8 cellular contexts compared by ENCODE assay signal in the genomic region with DNA sequence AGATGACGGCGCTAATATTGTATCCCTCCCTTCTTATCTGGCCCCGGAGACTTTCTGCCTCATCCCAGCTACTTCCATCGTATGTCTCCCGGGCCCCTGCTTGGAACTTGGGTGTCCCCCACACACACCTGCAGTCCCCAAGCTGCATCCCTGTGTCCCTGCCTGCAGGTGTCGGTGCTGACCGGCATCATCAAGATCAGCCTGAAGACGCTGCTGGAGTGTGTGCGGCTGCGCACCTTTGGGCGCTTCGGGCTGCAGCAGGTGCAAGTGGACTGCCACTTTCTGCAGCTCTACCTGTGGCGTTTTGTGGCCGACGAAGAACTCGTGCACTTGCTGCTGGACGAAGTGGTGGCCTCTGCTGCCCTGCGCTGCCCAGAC. TPM values are rescaled to one million over a fixed set of nuclear protein-coding genes. Genes with fewer than 3 reads are reported as not detected.
A peak's percentile ranks its signal among the peaks of the same experiment; 100 is the strongest.
DNase-seq lines count a peak whose midpoint lies in the region; ATAC-seq and TF ChIP-seq lines count a peak whose summit lies in the region.

No MANE protein-coding gene starts in this region.

- intact Hi-C loops in right lobe of liver (cut with DNase I) (loop anchor here in 1 of 2 donors (5.0 kb wide), 1 partner anchor 146 kb away; no protein-coding TSS in a partner anchor), posterior cingulate gyrus (cut with DNase I) (loop anchor here (5.0 to 10.0 kb wide), 2 partner anchors 84 to 186 kb away; partner anchors contain the start of genes PPP2R5B and SNX15)

- H3K27me3 ChIP-seq in SK-N-SH (ENCODE audit: insufficient read depth), result no peaks in the 10 kb centered on the region
- no peaks in the 10 kb centered on the region for H3K27me3 ChIP-seq in right lobe of liver
- no peaks in the 10 kb centered on the region for H3K27me3 ChIP-seq in suprapubic skin

- peak overlapping the region; percentile 91; the same call in 1 of the 2 replicates for H3K4me3 Mint-ChIP-seq in WTC11

- H3K4me3 ChIP-seq in SK-N-SH (ENCODE audit: low read depth in 2 of 2, low read length in 1 of 2), result no peak overlapping the region
- H3K4me3 ChIP-seq in right lobe of liver, result peak overlapping the region in 2 of 3 donors; percentile 54 to 62
- H3K4me3 ChIP-seq in suprapubic skin, result peak overlapping the region; percentile 61

- DNase-seq in SK-N-SH (no peak), WTC11 (ENCODE audit: low spot score) (no peak), right lobe of liver (no peak), suprapubic skin (ENCODE audit: low spot score in 2 of 2) (peak in 1 of 2 donors; percentile 73), GM19240 (ENCODE audit: insufficient read length, low spot score) (no peak), posterior cingulate gyrus (no peak), T1000 (lab: John Stamatoyannopoulos, UW) (no peak)

- H3K9me3 Mint-ChIP-seq in WTC11, result no peaks in the 10 kb centered on the region

- no peak for ATAC-seq in SK-N-SH treated with all-trans-retinoic acid at 6 μM for 48 hours
- ATAC-seq in WTC11, result no peak
- no peak for ATAC-seq in right lobe of liver

- peaks cover 13% of the 10 kb centered on the region for H3F3A ChIP-seq in SK-N-SH (replicated peaks; ENCODE audit: insufficient read depth)

- WGBS in SK-N-SH (ENCODE audit: low lambda C conversion rate), result 85% methylated on average over 15 of the region's 18 CpGs
- WGBS in right lobe of liver (ENCODE audit: insufficient coverage, low coverage, low lambda C conversion rate, missing lambda C conversion rate), result 76% methylated on average over 14 of the region's 18 CpGs
- WGBS in suprapubic skin, result 84% methylated on average over 11 of the region's 18 CpGs

- peaks cover 5 to 31% of the 10 kb centered on the region in 2 experiments for H3K36me3 ChIP-seq in SK-N-SH (replicated peaks in 1 of 2; ENCODE audit: control insufficient read depth in 1 of 2, insufficient read depth in 2 of 2, low read length in 1 of 2)
- peaks cover 0 to 9% (median 3%) of the 10 kb centered on the region in 4 donors for H3K36me3 ChIP-seq in right lobe of liver
- peaks cover 26% of the 10 kb centered on the region for H3K36me3 ChIP-seq in suprapubic skin

- H3K9me2 ChIP-seq in SK-N-SH, result no peaks in the 10 kb centered on the region

- no peaks in the 10 kb centered on the region; the same call in 1 of the 2 replicates for H3K36me3 Mint-ChIP-seq in WTC11

- no peak for TF ChIP-seq CTCF in SK-N-SH (IDR thresholded peaks at IDR 0.05)
- no peak for TF ChIP-seq CTCF in WTC11 (IDR thresholded peaks at IDR 0.05)
- TF ChIP-seq CTCF in right lobe of liver (IDR thresholded peaks at IDR 0.05), result no peak
- TF ChIP-seq CTCF in suprapubic skin (IDR thresholded peaks at IDR 0.05), result no peak

- peak overlapping the region in 1 of 2 experiments; percentile 8; a peak in 1 of 4 replicates for H3K27ac ChIP-seq in SK-N-SH (ENCODE audit: low read depth in 2 of 2, low read length in 1 of 2)
- H3K27ac ChIP-seq in right lobe of liver, result peak overlapping the region in 2 of 3 donors; percentile 38 to 93
- no peak overlapping the region for H3K27ac ChIP-seq in suprapubic skin

- 0 out of 2 replicates have a peak overlapping the region, but pooled peaks have one; percentile 93 for H3K4me2 ChIP-seq in SK-N-SH

- peaks cover 6% of the 10 kb centered on the region; the same call in 1 of the 2 replicates for H4K20me1 ChIP-seq in SK-N-SH (ENCODE audit: insufficient read depth)

- no peak overlapping the region for H3K9ac ChIP-seq in SK-N-SH

- no peak for TF ChIP-seq EP300 in SK-N-SH (IDR thresholded peaks at IDR 0.05; ENCODE audit: borderline replicate concordance in 1 of 2, low read depth in 1 of 2, low read length in 1 of 2)
- no peak for TF ChIP-seq EP300 in suprapubic skin (IDR thresholded peaks at IDR 0.05)

- H3K27ac Mint-ChIP-seq in WTC11, result peak overlapping the region; percentile 76; the same call in 1 of the 2 replicates

- H3K9me3 ChIP-seq in SK-N-SH (no peaks in the 10 kb centered on the region), right lobe of liver (no peaks in the 10 kb centered on the region), suprapubic skin (no peaks in the 10 kb centered on the region)

- TF ChIP-seq POLR2A in right lobe of liver (IDR thresholded peaks at IDR 0.05) (no peak), suprapubic skin (IDR thresholded peaks at IDR 0.05) (no peak)

- peaks cover 12% of the 10 kb centered on the region for H3K79me2 ChIP-seq in SK-N-SH (ENCODE audit: insufficient read depth)

- POLR2A ChIA-PET in SK-N-SH (lab: Yijun Ruan, JAX) (interaction anchor here (0.6 to 4.1 kb wide), 11 partner anchors 8 to 188 kb away, joined by 3 to 27 read pairs (median 7); partner anchors contain the start of genes FAU, MRPL49 and VPS51), WTC11 (lab: Charles Lee) (interaction anchor here (0.7 to 2.2 kb wide), 6 partner anchors 9 to 70 kb away, joined by 3 to 19 read pairs (median 8); partner anchors contain the start of genes CAPN1, FAU, MRPL49 and VPS51)

- CTCF ChIA-PET in SK-N-SH (lab: Yijun Ruan, JAX), result interaction anchor here (0.6 to 6.1 kb wide), 20 partner anchors 10 to 264 kb away, joined by 3 to 150 read pairs (median 4); partner anchors contain the start of genes ARL2, CAPN1, FAU and MRPL49
- CTCF ChIA-PET in WTC11 (lab: Charles Lee), result interaction anchor here (0.7 to 4.8 kb wide), 32 partner anchors 10 to 351 kb away, joined by 3 to 104 read pairs (median 6); partner anchors contain the start of genes ARL2, BATF2, CAPN1 and FAU

- TF ChIP-seq RAD21 in SK-N-SH (IDR thresholded peaks at IDR 0.05; ENCODE audit: low read length), result no peak

- H2AFZ ChIP-seq in SK-N-SH (ENCODE audit: low read depth), result no peak overlapping the region

- peaks cover 9 to 45% of the 10 kb centered on the region in 2 experiments; a peak in 3 of 4 replicates for H3K4me1 ChIP-seq in SK-N-SH (ENCODE audit: control insufficient read depth in 1 of 2, insufficient read depth in 2 of 2, low read depth in 1 of 2, low read length in 1 of 2)
- H3K4me1 ChIP-seq in right lobe of liver, result peaks cover 0 to 38% (median 21%) of the 10 kb centered on the region in 4 donors
- H3K4me1 ChIP-seq in suprapubic skin, result peaks cover 56% of the 10 kb centered on the region

- H3K4me1 Mint-ChIP-seq in WTC11, result peaks cover 17% of the 10 kb centered on the region

- no peaks in the 10 kb centered on the region for H3K27me3 Mint-ChIP-seq in WTC11 (ENCODE audit: low read depth)

TF ChIP-seq in SK-N-SH, 30 proteins besides CTCF, POLR2A, EP300 and RAD21 (continues in another document):
- TF ChIP-seq FOXM1 (IDR thresholded peaks at IDR 0.05; ENCODE audit: low read depth), result no peak

TF ChIP-seq in WTC11, 78 proteins besides CTCF, POLR2A, EP300 and RAD21:
- no peak for TF ChIP-seq SMAD3 (CRISPR knock-in tag; IDR thresholded peaks at IDR 0.05; ENCODE audit: borderline replicate concordance)
- no peak for TF ChIP-seq ZNF671 (CRISPR knock-in tag; IDR thresholded peaks at IDR 0.05)
- TF ChIP-seq ZNF219 (CRISPR knock-in tag; IDR thresholded peaks at IDR 0.05; ENCODE audit: borderline replicate concordance), result no peak

RNA-seq across cellular contexts. Expression of gene TM7SF2, which starts 0.5 kb away (rescaled TPM):
- 87.8 and 90.0 TPM in 2 replicates for polyA plus RNA-seq in SK-N-SH (2012; rRNA removed)
- polyA plus RNA-seq in SK-N-SH (2012; cell fraction: cytosol; rRNA removed), result 38.0 and 59.9 TPM in 2 replicates
- polyA plus RNA-seq in SK-N-SH (2012; cell fraction: nucleus; rRNA removed), result 161 and 164 TPM in 2 replicates
- total RNA-seq in WTC11 (2021) (63.8 to 74.9 TPM (median 71.5 TPM) in 3 replicates), right lobe of liver (100 to 1,000 TPM in 1 of 6 experiments, 10 to 100 TPM in 5; 25.6 to 112 (median 37.8) TPM), suprapubic skin (100 to 1,000 TPM in 2 of 4 donors, 10 to 100 TPM in 2; 76.5 to 214 (median 145) TPM)

RNA-seq across cellular contexts. Expression of gene ZNHIT2, which starts 6.4 kb away (rescaled TPM):
- polyA plus RNA-seq in SK-N-SH (2012; rRNA removed), result 5.6 and 5.9 TPM in 2 replicates
- polyA plus RNA-seq in SK-N-SH (2012; cell fraction: cytosol; rRNA removed), result 2.4 and 4.1 TPM in 2 replicates
- polyA plus RNA-seq in SK-N-SH (2012; cell fraction: nucleus; rRNA removed), result 4.1 and 8.9 TPM in 2 replicates
- 15.9 to 18.3 TPM (median 16.7 TPM) in 3 replicates for total RNA-seq in WTC11 (2021)
- 10 to 100 TPM in 2 of 6 experiments, 1 to 10 TPM in 4; 4.9 to 15.7 (median 6.2) TPM for total RNA-seq in right lobe of liver
- total RNA-seq in suprapubic skin, result 10 to 100 TPM in 3 of 4 donors, 1 to 10 TPM in 1; 9.0 to 23.3 (median 17.6) TPM

RNA-seq across cellular contexts. Expression of gene FAU, which starts 10.8 kb away (rescaled TPM):
- 912 and 1,210 TPM in 2 replicates for polyA plus RNA-seq in SK-N-SH (2012; rRNA removed)
- 839 and 875 TPM in 2 replicates for polyA plus RNA-seq in SK-N-SH (2012; cell fraction: cytosol; rRNA removed)
- 329 and 754 TPM in 2 replicates for polyA plus RNA-seq in SK-N-SH (2012; cell fraction: nucleus; rRNA removed)
- total RNA-seq in WTC11 (2021), result 951 to 991 TPM (median 985 TPM) in 3 replicates
- total RNA-seq in right lobe of liver, result 100 to 1,000 TPM; 287 to 472 (median 343) TPM
- 100 to 1,000 TPM; 584 to 609 (median 602) TPM for total RNA-seq in suprapubic skin

RNA-seq across cellular contexts. Expression of gene MRPL49, which starts 11.0 kb away (rescaled TPM):
- 56.7 and 89.7 TPM in 2 replicates for polyA plus RNA-seq in SK-N-SH (2012; rRNA removed)
- polyA plus RNA-seq in SK-N-SH (2012; cell fraction: cytosol; rRNA removed), result 50.2 and 68.6 TPM in 2 replicates
- 28.6 and 38.2 TPM in 2 replicates for polyA plus RNA-seq in SK-N-SH (2012; cell fraction: nucleus; rRNA removed)
- total RNA-seq in WTC11 (2021), result 51.3 to 55.9 TPM (median 53.3 TPM) in 3 replicates
- total RNA-seq in right lobe of liver, result 10 to 100 TPM; 26.3 to 51.7 (median 28.4) TPM
- total RNA-seq in suprapubic skin, result 10 to 100 TPM; 48.0 to 68.5 (median 61.7) TPM

RNA-seq across cellular contexts. Expression of gene VPS51, which starts 15.1 kb away (rescaled TPM):
- 59.1 and 59.9 TPM in 2 replicates for polyA plus RNA-seq in SK-N-SH (2012; rRNA removed)
- 18.5 and 33.0 TPM in 2 replicates for polyA plus RNA-seq in SK-N-SH (2012; cell fraction: cytosol; rRNA removed)
- polyA plus RNA-seq in SK-N-SH (2012; cell fraction: nucleus; rRNA removed), result 93.7 and 181 TPM in 2 replicates
- total RNA-seq in WTC11 (2021) (122 to 136 TPM (median 123 TPM) in 3 replicates), right lobe of liver (100 to 1,000 TPM in 2 of 6 experiments, 10 to 100 TPM in 4; 41.5 to 170 (median 50.2) TPM), suprapubic skin (100 to 1,000 TPM; 465 to 843 (median 596) TPM)

Comparison
In these comparisons a context has a peak if more than half of its experiments do, and no peak if none do; other contexts are left out.
1. H3K4me3 ChIP-seq: peak in right lobe of liver (2 of 3) and suprapubic skin (single experiment); none in SK-N-SH (0 of 2).